ENCODE assay signal across 1 cellular context in genomic region chr16:9650284-9650683, GRCh38.
TF ChIP-seq lines count a peak whose summit lies in the region.

No MANE protein-coding gene starts in this region.

TF ChIP-seq in GM23338, 12 proteins besides CTCF, POLR2A, EP300 and RAD21 (continued from another document):
- TF ChIP-seq JUNB (IDR thresholded peaks at IDR 0.05; ENCODE audit: unreplicated experiment) = no peak
- no peak for TF ChIP-seq CREB1 (CRISPR knock-in tag; IDR thresholded peaks at IDR 0.05; ENCODE audit: low read depth)
- no peak for TF ChIP-seq STAT1 (IDR thresholded peaks at IDR 0.05; ENCODE audit: unreplicated experiment)
- no peak for TF ChIP-seq EZH2 (IDR thresholded peaks at IDR 0.05; ENCODE audit: low read depth, unreplicated experiment)
- no peak for TF ChIP-seq POLR2AphosphoS5 (IDR thresholded peaks at IDR 0.05; ENCODE audit: low read depth)
- TF ChIP-seq ZNF331 (CRISPR knock-in tag; IDR thresholded peaks at IDR 0.05; ENCODE audit: low read depth) = no peak
- TF ChIP-seq ZNF114 (CRISPR knock-in tag; IDR thresholded peaks at IDR 0.05) = no peak
